In the genomic region with DNA sequence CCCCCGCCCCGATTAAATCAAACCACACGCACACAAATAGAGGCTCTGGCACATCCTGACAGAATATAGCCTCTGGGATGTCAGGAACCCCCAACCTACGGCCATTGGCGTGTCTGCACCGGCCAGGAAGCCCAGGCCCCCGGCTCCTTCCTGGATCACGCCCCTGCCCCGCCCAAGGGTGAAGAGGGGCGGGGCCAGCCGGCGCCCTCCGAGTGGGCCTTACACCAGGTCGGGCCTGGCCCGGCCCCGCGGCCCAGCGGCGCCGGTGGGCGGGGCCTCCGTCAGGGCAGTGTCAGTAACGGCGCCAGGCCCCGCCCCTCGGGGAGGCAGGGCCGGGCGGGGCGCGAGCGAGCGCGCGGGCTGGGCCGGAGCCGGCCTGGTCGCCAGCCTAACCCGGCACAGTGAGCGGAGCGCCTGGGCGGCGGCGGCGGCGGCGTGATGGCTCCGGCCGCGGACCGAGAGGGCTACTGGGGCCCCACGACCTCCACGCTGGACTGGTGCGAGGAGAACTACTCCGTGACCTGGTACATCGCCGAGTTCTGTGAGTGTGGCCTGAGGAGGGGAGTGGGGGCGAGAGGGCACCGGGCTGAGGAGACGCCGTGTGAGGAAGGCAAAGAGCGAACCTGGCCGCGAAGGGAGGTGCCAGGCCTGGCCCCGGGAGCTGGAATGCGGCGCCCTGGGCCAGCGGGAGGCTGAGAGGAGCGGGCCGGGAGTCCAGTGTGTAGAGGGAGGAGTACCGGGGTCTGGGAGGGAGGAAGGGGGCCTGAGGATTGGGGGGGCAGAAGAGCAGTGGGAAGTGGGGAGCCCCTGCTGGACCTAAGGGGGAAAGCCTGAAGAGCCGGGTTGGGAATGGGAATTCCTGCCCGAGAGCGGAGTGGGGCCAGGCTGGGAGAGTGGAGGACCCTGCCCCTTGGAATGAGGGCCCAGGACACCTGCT, we compare ENCODE assay signal across 8 cellular contexts. TPM values are rescaled to one million over a fixed set of nuclear protein-coding genes. Genes with fewer than 3 reads are reported as not detected.
DNase-seq lines count a peak whose midpoint lies in the region; ATAC-seq and TF ChIP-seq lines count a peak whose summit lies in the region.

A gene (plus strand): TSS at position 380 of the 937 bp plus-strand sequence. CDS start 59 bp downstream, at position 439.

- H3K4me1 Mint-ChIP-seq in activated T-helper 17 cell treated with anti-CD3 and anti-CD28 coated beads, Interleukin-2, amount 50 U/mL, for 72 hours = peaks cover 13% of the 10 kb centered on the region
- H3K4me1 Mint-ChIP-seq in nephron progenitor cell = peaks cover 24% of the 10 kb centered on the region
- peaks cover 25% of the 10 kb centered on the region for H3K4me1 Mint-ChIP-seq in stimulated activated naive CD8-positive, alpha-beta T cell treated with anti-CD3 and anti-CD28 coated beads, Interleukin-15, amount 100 ng/mL, for 72 hours

- CTCF ChIA-PET in RWPE1 (lab: Yijun Ruan, JAX) = interaction anchor here (0.6 to 1.0 kb wide), 4 partner anchors 27 to 127 kb away, joined by 3 to 7 read pairs (median 4); no protein-coding TSS in a partner anchor

- POLR2A ChIA-PET in RWPE1 (lab: Yijun Ruan, JAX; ENCODE audit: low non-redundant PET) = interaction anchor here (0.5 to 0.6 kb wide), 3 partner anchors 38 to 90 kb away, joined by 4 to 8 read pairs (median 5); no protein-coding TSS in a partner anchor

- H3K27me3 Mint-ChIP-seq in activated T-helper 17 cell treated with anti-CD3 and anti-CD28 coated beads, Interleukin-2, amount 50 U/mL, for 72 hours = no peaks in the 10 kb centered on the region
- H3K27me3 Mint-ChIP-seq in nephron progenitor cell (ENCODE audit: low read depth, poor library complexity) = peaks cover 9% of the 10 kb centered on the region
- no peaks in the 10 kb centered on the region for H3K27me3 Mint-ChIP-seq in stimulated activated naive CD8-positive, alpha-beta T cell treated with anti-CD3 and anti-CD28 coated beads, Interleukin-15, amount 100 ng/mL, for 72 hours

- DNase-seq in ELF-1 (ENCODE audit: low read depth, low spot score) (peak; percentile 94), RWPE1 (ENCODE audit: low spot score) (peak; percentile 92), fibroblast of pulmonary artery (ENCODE audit: low read depth) (peak; percentile 85), nephron progenitor cell (peak; percentile 95)
- DNase-seq in stimulated activated naive CD8-positive, alpha-beta T cell treated with anti-CD3 and anti-CD28 coated beads, Interleukin-15, amount 100 ng/mL, for 72 hours = peak; percentile 90 to 92

- peak; percentile 97 for ATAC-seq in GM21825 (IDR thresholded peaks at IDR 0.05; ENCODE audit: unreplicated experiment)
- peak; percentile 99 for ATAC-seq in activated T-helper 17 cell treated with anti-CD3 and anti-CD28 coated beads, Interleukin-2, amount 50 U/mL, for 72 hours (replicated peaks)
- ATAC-seq in stimulated activated naive CD8-positive, alpha-beta T cell treated with anti-CD3 and anti-CD28 coated beads, Interleukin-15, amount 100 ng/mL, for 72 hours = peak; percentile 98

- peaks cover under 1% of the 10 kb centered on the region for H3K36me3 Mint-ChIP-seq in activated T-helper 17 cell treated with anti-CD3 and anti-CD28 coated beads, Interleukin-2, amount 50 U/mL, for 72 hours (ENCODE audit: low read depth)
- no peaks in the 10 kb centered on the region for H3K36me3 Mint-ChIP-seq in nephron progenitor cell (ENCODE audit: low read depth)

- no peaks in the 10 kb centered on the region for H3K9me3 Mint-ChIP-seq in activated T-helper 17 cell treated with anti-CD3 and anti-CD28 coated beads, Interleukin-2, amount 50 U/mL, for 72 hours
- no peaks in the 10 kb centered on the region for H3K9me3 Mint-ChIP-seq in nephron progenitor cell
- no peaks in the 10 kb centered on the region for H3K9me3 Mint-ChIP-seq in stimulated activated naive CD8-positive, alpha-beta T cell treated with anti-CD3 and anti-CD28 coated beads, Interleukin-15, amount 100 ng/mL, for 72 hours

- peak within 1 kb of the TSS; percentile 88 for H3K4me3 Mint-ChIP-seq in activated T-helper 17 cell treated with anti-CD3 and anti-CD28 coated beads, Interleukin-2, amount 50 U/mL, for 72 hours
- peak within 1 kb of the TSS; percentile 89 for H3K4me3 Mint-ChIP-seq in nephron progenitor cell
- peak within 1 kb of the TSS; percentile 86 to 95 for H3K4me3 Mint-ChIP-seq in stimulated activated naive CD8-positive, alpha-beta T cell treated with anti-CD3 and anti-CD28 coated beads, Interleukin-15, amount 100 ng/mL, for 72 hours

- TF ChIP-seq CTCF in RWPE1 (conservative IDR thresholded peaks at IDR 0.05; ENCODE audit: low read depth) (peak; percentile 47), fibroblast of pulmonary artery (IDR thresholded peaks at IDR 0.05; ENCODE audit: low read length, missing control alignments) (peak; percentile 28), nephron progenitor cell (IDR thresholded peaks at IDR 0.05) (no peak)

- H3K9me3 ChIP-seq in KOPT-K1 (ENCODE audit: insufficient read depth, low read length, poor library complexity, severe bottlenecking) = no peaks in the 10 kb centered on the region

- peak within 1 kb of the TSS; percentile 66 for H3K27ac ChIP-seq in KOPT-K1 (ENCODE audit: low read depth, low read length, poor library complexity, severe bottlenecking)
- peak within 1 kb of the TSS; percentile 92 for H3K27ac ChIP-seq in RWPE1

- H3K36me3 ChIP-seq in KOPT-K1 (ENCODE audit: insufficient read depth, low read length) = no peaks in the 10 kb centered on the region

- H3K27ac Mint-ChIP-seq in activated T-helper 17 cell treated with anti-CD3 and anti-CD28 coated beads, Interleukin-2, amount 50 U/mL, for 72 hours = peak within 1 kb of the TSS; percentile 81
- H3K27ac Mint-ChIP-seq in nephron progenitor cell = peak within 1 kb of the TSS; percentile 71
- H3K27ac Mint-ChIP-seq in stimulated activated naive CD8-positive, alpha-beta T cell treated with anti-CD3 and anti-CD28 coated beads, Interleukin-15, amount 100 ng/mL, for 72 hours = peak within 1 kb of the TSS; percentile 90 to 93

- peak within 1 kb of the TSS; percentile 76 for H3K4me3 ChIP-seq in fibroblast of pulmonary artery (replicated peaks; ENCODE audit: low read depth, low read length)

RNA-seq across cellular contexts. Expression of the gene that starts here (rescaled TPM):
- total RNA-seq in activated T-helper 17 cell treated with anti-CD3 and anti-CD28 coated beads, Interleukin-2, amount 50 U/mL, for 72 hours = 10 to 100 TPM; 13.0 to 17.0 TPM

Comparison
In these comparisons a context has a peak if more than half of its experiments do, and no peak if none do; other contexts are left out.
1. Peak in every context shown above with its lines: DNase-seq, ATAC-seq, H3K4me3 ChIP-seq and H3K27ac ChIP-seq.